16 cellular contexts compared by ENCODE assay signal in genomic region chr17:17028878-17029535, GRCh38. TPM values are rescaled to one million over a fixed set of nuclear protein-coding genes. Genes with fewer than 3 reads are reported as not detected.
A peak's percentile ranks its signal among the peaks of the same experiment; 100 is the strongest.
DNase-seq lines count a peak whose midpoint lies in the region; ATAC-seq and TF ChIP-seq lines count a peak whose summit lies in the region.
"Had no signal": no experiment of that assay in that cellular context is flagged by ENCODE, and none has a peak within 500 bp of the region (broad histone marks: within the 10 kb centered on the region; RNA-seq: fewer than 3 reads in every experiment).

No MANE protein-coding gene starts in this region.

- H2BK15ac ChIP-seq in neuronal stem cell (ENCODE audit: low read length): peak overlapping the region; percentile 2

- peak overlapping the region; percentile 2 for H2AK5ac ChIP-seq in neuronal stem cell (ENCODE audit: low read depth, low read length)

- H3K4me1 Mint-ChIP-seq in endodermal cell: peaks cover 35% of the 10 kb centered on the region
- no peaks in the 10 kb centered on the region for H3K4me1 Mint-ChIP-seq in stimulated activated naive CD8-positive, alpha-beta T cell treated with anti-CD3 and anti-CD28 coated beads, Interleukin-15, amount 100 ng/mL, for 72 hours

- peak overlapping the region in 8 of 11 experiments; percentile 33 to 72 (median 58); a peak in 13 of 22 replicates for H3K27ac ChIP-seq in BLaER1 treated with 17β-estradiol and CSF1 and Interleukin-3, amounts not matched to agents 10 nM and 100 nM
- H3K27ac ChIP-seq in endodermal cell (ENCODE audit: low read depth, low read length) (peak overlapping the region; percentile 49), neuronal stem cell (replicated peaks; ENCODE audit: low read length) (no peak overlapping the region)
- H3K27ac ChIP-seq: spleen had no signal

- H3K4me1 ChIP-seq in BLaER1 treated with 17β-estradiol and CSF1 and Interleukin-3, amounts not matched to agents 10 nM and 100 nM: peaks cover 27 to 89% (median 76%) of the 10 kb centered on the region in 10 experiments
- H3K4me1 ChIP-seq in endodermal cell (ENCODE audit: control insufficient read depth, insufficient read depth, low read length) (peaks cover 15% of the 10 kb centered on the region), neuronal stem cell (ENCODE audit: control insufficient read depth in 2 of 2, insufficient read depth in 1 of 2, low read depth in 1 of 2, low read length in 2 of 2) (peaks cover 16 to 40% of the 10 kb centered on the region in 2 donors)

- H3K79me1 ChIP-seq in neuronal stem cell (ENCODE audit: low read depth, low read length): no peaks in the 10 kb centered on the region

- peaks cover 0 to 24% (median 16%) of the 10 kb centered on the region in 11 experiments; a peak in 12 of 22 replicates for H4K20me1 ChIP-seq in BLaER1 treated with 17β-estradiol and CSF1 and Interleukin-3, amounts not matched to agents 10 nM and 100 nM

- H3K9me3 ChIP-seq in BLaER1 treated with 17β-estradiol and CSF1 and Interleukin-3, amounts not matched to agents 10 nM and 100 nM (replicated peaks in 1 of 11): no peaks in the 10 kb centered on the region
- H3K9me3 ChIP-seq in endodermal cell (ENCODE audit: control insufficient read depth, low read length) (no peaks in the 10 kb centered on the region), neuronal stem cell (replicated peaks in 1 of 2; ENCODE audit: control insufficient read depth in 2 of 2, insufficient read depth in 1 of 2, low read depth in 1 of 2, low read length in 2 of 2) (no peaks in the 10 kb centered on the region)
- H3K9me3 ChIP-seq: spleen had no signal

- DNase-seq in NCI-H2171 (lab: John Stamatoyannopoulos, UW) (peak; percentile 92), endodermal cell (peak; percentile 92), neuronal stem cell (ENCODE audit: low spot score) (no peak), GM13976 (ENCODE audit: low spot score) (no peak), kidney glomerular epithelial cell (lab: John Stamatoyannopoulos, UW) (no peak), T1000 (lab: John Stamatoyannopoulos, UW) (no peak)
- no peak for DNase-seq in stimulated activated naive CD8-positive, alpha-beta T cell treated with anti-CD3 and anti-CD28 coated beads, Interleukin-15, amount 100 ng/mL, for 72 hours
- DNase-seq: dermis blood vessel endothelial cell, DND-41, OCI-M1, spleen, T-helper 2 cell had no signal

- no peak overlapping the region for H3K23ac ChIP-seq in neuronal stem cell (ENCODE audit: low read depth, low read length, poor library complexity)

- no peak for ATAC-seq in stimulated activated naive CD8-positive, alpha-beta T cell treated with anti-CD3 and anti-CD28 coated beads, Interleukin-15, amount 100 ng/mL, for 72 hours

- H4K91ac ChIP-seq in neuronal stem cell (ENCODE audit: low read depth, low read length, poor library complexity): no peak overlapping the region

- peak overlapping the region in 8 of 11 experiments; percentile 10 to 69 (median 54); a peak in 13 of 22 replicates for H3K9ac ChIP-seq in BLaER1 treated with 17β-estradiol and CSF1 and Interleukin-3, amounts not matched to agents 10 nM and 100 nM
- peak overlapping the region; percentile 15 for H3K9ac ChIP-seq in endodermal cell (ENCODE audit: extremely low read depth, low read length, poor library complexity, severe bottlenecking)
- no peak overlapping the region for H3K9ac ChIP-seq in neuronal stem cell (ENCODE audit: low read depth, low read length, poor library complexity)

- H3K4me3 Mint-ChIP-seq in endodermal cell: no peak overlapping the region
- H3K4me3 Mint-ChIP-seq in stimulated activated naive CD8-positive, alpha-beta T cell treated with anti-CD3 and anti-CD28 coated beads, Interleukin-15, amount 100 ng/mL, for 72 hours: no peak overlapping the region
- H3K4me3 Mint-ChIP-seq: neural crest cell had no signal

- H3K27ac Mint-ChIP-seq in endodermal cell: peak overlapping the region; percentile 84
- no peak overlapping the region for H3K27ac Mint-ChIP-seq in stimulated activated naive CD8-positive, alpha-beta T cell treated with anti-CD3 and anti-CD28 coated beads, Interleukin-15, amount 100 ng/mL, for 72 hours

- H4K8ac ChIP-seq in neuronal stem cell (ENCODE audit: low read depth, low read length): no peak overlapping the region

- no peaks in the 10 kb centered on the region for H3K27me3 Mint-ChIP-seq in endodermal cell (ENCODE audit: insufficient read depth)
- no peaks in the 10 kb centered on the region for H3K27me3 Mint-ChIP-seq in stimulated activated naive CD8-positive, alpha-beta T cell treated with anti-CD3 and anti-CD28 coated beads, Interleukin-15, amount 100 ng/mL, for 72 hours

- H2AFZ ChIP-seq in neuronal stem cell (ENCODE audit: low read length): no peak overlapping the region

- no peaks in the 10 kb centered on the region for H3K36me3 ChIP-seq in BLaER1 treated with 17β-estradiol and CSF1 and Interleukin-3, amounts not matched to agents 10 nM and 100 nM
- H3K36me3 ChIP-seq in endodermal cell (ENCODE audit: control insufficient read depth, insufficient read depth, low read length) (no peaks in the 10 kb centered on the region), neuronal stem cell (replicated peaks in 1 of 2; ENCODE audit: control insufficient read depth in 2 of 2, insufficient read depth in 2 of 2, low read length in 2 of 2) (no peaks in the 10 kb centered on the region)
- H3K36me3 ChIP-seq: spleen had no signal

- 71 to 84% methylated on average over 14 to 16 of the region's 16 CpGs for WGBS in endodermal cell (ENCODE audit: insufficient coverage in 1 of 2, insufficient read length in 1 of 2), 2 experiments
- WGBS in neuronal stem cell (ENCODE audit: extremely low coverage in 2 of 2, insufficient read length in 2 of 2, insufficient replicate concordance in 1 of 2), 2 donors: no CpG with 5 or more reads among the region's 16 CpGs

- TF ChIP-seq CTCF in endodermal cell (conservative IDR thresholded peaks at IDR 0.05) (no peak), GM13976 (IDR thresholded peaks at IDR 0.05; ENCODE audit: borderline replicate concordance, control extremely low read depth, extremely low read depth, insufficient read depth, missing control alignments) (no peak)

- H2BK5ac ChIP-seq in neuronal stem cell (ENCODE audit: low read length): no peak overlapping the region

- H3K9me3 Mint-ChIP-seq in endodermal cell: no peaks in the 10 kb centered on the region
- H3K9me3 Mint-ChIP-seq in stimulated activated naive CD8-positive, alpha-beta T cell treated with anti-CD3 and anti-CD28 coated beads, Interleukin-15, amount 100 ng/mL, for 72 hours: no peaks in the 10 kb centered on the region
- H3K9me3 Mint-ChIP-seq: neural crest cell had no signal

- peak overlapping the region in 5 of 10 experiments; percentile 11 to 47 (median 33); a peak in 8 of 20 replicates for H3K4me3 ChIP-seq in BLaER1 treated with 17β-estradiol and CSF1 and Interleukin-3, amounts not matched to agents 10 nM and 100 nM
- no peak overlapping the region for H3K4me3 ChIP-seq in endodermal cell (ENCODE audit: low read length)
- no peak overlapping the region for H3K4me3 ChIP-seq in neuronal stem cell (ENCODE audit: low read length in 2 of 2)
- H3K4me3 ChIP-seq: GM12878, spleen had no signal

- peaks cover 0 to 10% (median 0%) of the 10 kb centered on the region in 11 experiments; a peak in 4 of 22 replicates for H3K27me3 ChIP-seq in BLaER1 treated with 17β-estradiol and CSF1 and Interleukin-3, amounts not matched to agents 10 nM and 100 nM
- H3K27me3 ChIP-seq in endodermal cell (ENCODE audit: control insufficient read depth, insufficient read depth, low read length, poor library complexity, severe bottlenecking) (no peaks in the 10 kb centered on the region), neuronal stem cell (ENCODE audit: control insufficient read depth in 3 of 3, insufficient read depth in 3 of 3, low read depth in 1 of 3, low read length in 3 of 3) (peaks cover 0 to 4% (median 1%) of the 10 kb centered on the region in 3 experiments)
- H3K27me3 ChIP-seq: spleen had no signal

- H3K4me2 ChIP-seq in BLaER1 treated with 17β-estradiol and CSF1 and Interleukin-3, amounts not matched to agents 10 nM and 100 nM: peak overlapping the region; percentile 61 to 97 (median 89)
- H3K4me2 ChIP-seq in neuronal stem cell (ENCODE audit: insufficient read depth, low read length, poor library complexity, severe bottlenecking): no peak overlapping the region

- H3K36me3 Mint-ChIP-seq in endodermal cell (ENCODE audit: low read depth): no peaks in the 10 kb centered on the region

- H3K4ac ChIP-seq in neuronal stem cell (ENCODE audit: low read length): no peak overlapping the region

- no peak overlapping the region for H2BK12ac ChIP-seq in neuronal stem cell (ENCODE audit: low read length)

- H3K18ac ChIP-seq in neuronal stem cell (ENCODE audit: low read length): peak overlapping the region; percentile 35

- H2BK120ac ChIP-seq in neuronal stem cell (ENCODE audit: low read depth, low read length): no peak overlapping the region

- in situ Hi-C loops in GM13976 (cut with MboI; ENCODE audit: low sequenced_read_pairs, unreplicated experiment): no loop called here

- H3K14ac ChIP-seq in neuronal stem cell (ENCODE audit: low read length): peak overlapping the region; percentile 65

RNA-seq across cellular contexts. Expression of gene MPRIP, which starts 13.2 kb away (rescaled TPM):
- total RNA-seq in endodermal cell: 100 to 1,000 TPM; 154 to 155 TPM
- polyA plus RNA-seq in endodermal cell (2013, experiment 1 of 2): 126 TPM
- 112 TPM for polyA plus RNA-seq in endodermal cell (2013, experiment 2 of 2)
- polyA plus RNA-seq in neuronal stem cell (2013, experiment 1 of 2): 67.7 TPM
- 72.4 TPM for polyA plus RNA-seq in neuronal stem cell (2013, experiment 2 of 2)

RNA-seq across cellular contexts. Expression of gene TNFRSF13B, which starts 57.1 kb away (rescaled TPM):
- 1 to 10 TPM in 1 of 2 donors, under 1 TPM in 1; 0.97 to 1.6 TPM for total RNA-seq in endodermal cell
- 0.21 TPM for polyA plus RNA-seq in endodermal cell (2013, experiment 1 of 2)
- 0.33 TPM for polyA plus RNA-seq in endodermal cell (2013, experiment 2 of 2)
- not detected for polyA plus RNA-seq in neuronal stem cell (2013, experiment 1 of 2)
- not detected for polyA plus RNA-seq in neuronal stem cell (2013, experiment 2 of 2)
- total RNA-seq: aorta, dermis blood vessel endothelial cell, neural crest cell had no signal
- polyA plus RNA-seq: aorta had no signal

Comparison
In these comparisons a context has a peak if more than half of its experiments do, and no peak if none do; other contexts are left out.
1. DNase-seq: peak in NCI-H2171 (single experiment) and endodermal cell (single experiment); none in neuronal stem cell (single experiment), GM13976 (single experiment), kidney glomerular epithelial cell (single experiment), stimulated activated naive CD8-positive, alpha-beta T cell treated with anti-CD3 and anti-CD28 coated beads, Interleukin-15, amount 100 ng/mL, for 72 hours (0 of 2) and T1000 (single experiment).